9 cellular contexts compared by ENCODE assay signal in genomic region chr12:29317556-29318363, GRCh38.
DNase-seq lines count a peak whose midpoint lies in the region; ATAC-seq and TF ChIP-seq lines count a peak whose summit lies in the region.
"Had no signal": no experiment of that assay in that cellular context is flagged by ENCODE, and none has a peak within 500 bp of the region (broad histone marks: within the 10 kb centered on the region; RNA-seq: fewer than 3 reads in every experiment).

No MANE protein-coding gene starts in this region.

- peak; percentile 98 for ATAC-seq in GM18520 (IDR thresholded peaks at IDR 0.05; ENCODE audit: unreplicated experiment)
- ATAC-seq in HG02970 (IDR thresholded peaks at IDR 0.05; ENCODE audit: low FRiP score, unreplicated experiment): peak; percentile 88
- ATAC-seq in T-helper 17 cell: peak; percentile 100

- no peaks in the 10 kb centered on the region for H3K9me3 ChIP-seq in BE2C
- no peaks in the 10 kb centered on the region for H3K9me3 ChIP-seq in T-helper 17 cell (ENCODE audit: control insufficient read depth, low read length, poor library complexity, severe bottlenecking)

- H3K27me3 Mint-ChIP-seq in T-helper 17 cell: no peaks in the 10 kb centered on the region

- no peaks in the 10 kb centered on the region for H3K27me3 ChIP-seq in BE2C

- peaks cover 5% of the 10 kb centered on the region for H3K36me3 ChIP-seq in BE2C

- peaks cover 19% of the 10 kb centered on the region for H3K4me1 ChIP-seq in BE2C

- peaks cover 8% of the 10 kb centered on the region for H3K36me3 Mint-ChIP-seq in T-helper 17 cell (ENCODE audit: low read depth)

- H3K4me1 Mint-ChIP-seq in T-helper 17 cell: peaks cover 17% of the 10 kb centered on the region

- peak overlapping the region; percentile 87 for H3K27ac Mint-ChIP-seq in T-helper 17 cell

- no peak overlapping the region for H3K4me3 ChIP-seq in BE2C (ENCODE audit: low read depth, low read length)

- peak; percentile 99 for TF ChIP-seq CTCF in BE2C (IDR thresholded peaks at IDR 0.05; ENCODE audit: low read depth, low read length)

- DNase-seq in BE2C: peak; percentile 52
- peak; percentile 95 for DNase-seq in NCI-H1694 treated with DMSO at 0.1 percent for 48 hours (lab: John Stamatoyannopoulos, UW)
- DNase-seq in T-helper 17 cell: peak in 2 of 3 donors; percentile 10 to 26
- DNase-seq in central memory CD4-positive, alpha-beta T cell: peak; percentile 47
- DNase-seq in kidney glomerular epithelial cell (lab: John Stamatoyannopoulos, UW): peak; percentile 73
- peak; percentile 3 to 14 (median 14) for DNase-seq in stimulated activated CD4-positive, alpha-beta T cell treated with anti-CD3 and anti-CD28 coated beads, TNF-alpha, amount 100 ng/mL, for 24 hours (ENCODE audit: low read depth in 3 of 3)

- H3K4me3 Mint-ChIP-seq in T-helper 17 cell: no peak overlapping the region
- H3K4me3 Mint-ChIP-seq: T-helper 1 cell treated with Interleukin-12 subunit alpha and Interleukin-12 subunit beta and Interleukin-4 antibody, amounts not matched to agents 30 μg/mL and 1 μg/mL, for 36 hours had no signal

Comparison
In these comparisons a context has a peak if more than half of its experiments do, and no peak if none do; other contexts are left out.
1. DNase-seq: peak in every context shown above with its lines; median percentile 95 in NCI-H1694 treated with DMSO at 0.1 percent for 48 hours; 73 in kidney glomerular epithelial cell; 52 in BE2C; 47 in central memory CD4-positive, alpha-beta T cell; 18 in T-helper 17 cell; 14 in stimulated activated CD4-positive, alpha-beta T cell treated with anti-CD3 and anti-CD28 coated beads, TNF-alpha, amount 100 ng/mL, for 24 hours.